ENCODE assay signal across 29 cellular contexts in genomic region chr13:79387853-79388252, GRCh38. TPM values are rescaled to one million over a fixed set of nuclear protein-coding genes. Genes with fewer than 3 reads are reported as not detected.
DNase-seq lines count a peak whose midpoint lies in the region; ATAC-seq and TF ChIP-seq lines count a peak whose summit lies in the region.
"Had no signal": no experiment of that assay in that cellular context is flagged by ENCODE, and none has a peak within 500 bp of the region (broad histone marks: within the 10 kb centered on the region; RNA-seq: fewer than 3 reads in every experiment).

No MANE protein-coding gene starts in this region.

- H3K27me3 Mint-ChIP-seq in activated CD4-positive, alpha-beta T cell treated with anti-CD3 and anti-CD28 coated beads for 36 hours = no peaks in the 10 kb centered on the region
- H3K27me3 Mint-ChIP-seq in dendritic cell treated with granulocyte-macrophage colony-stimulating factor and Interleukin-4, amounts not matched to agents 40 ng/mL and 50 ng/mL, for 4 days = no peaks in the 10 kb centered on the region
- no peaks in the 10 kb centered on the region for H3K27me3 Mint-ChIP-seq in progenitor cell of endocrine pancreas

- DNase-seq in activated CD4-positive, alpha-beta T cell treated with anti-CD3 and anti-CD28 coated beads for 36 hours = no peak
- DNase-seq in activated CD4-positive, alpha-beta T cell treated with anti-CD3 and anti-CD28 coated beads, Interleukin-2, amount 50 U/mL, for 1 hour = no peak
- DNase-seq in PC-9 (no peak), progenitor cell of endocrine pancreas (ENCODE audit: low spot score, unreplicated experiment) (no peak), SJCRH30 (no peak), osteoblast (ENCODE audit: insufficient read length, low spot score, missing footprints) (no peak)
- DNase-seq: activated naive CD4-positive, alpha-beta T cell treated with Interleukin-2 at 50 U/mL for 16 hours; activated T-cell treated with anti-CD3 and anti-CD28 coated beads, Interleukin-2, amount 50 U/mL, for 1 hour; anterior cingulate cortex; CD8-positive, alpha-beta T cell; central memory CD4-positive, alpha-beta T cell; DMS153; left colon; mesenchymal stem cell; NCI-H1105; NCI-H2029 treated with DMSO at 0.1 percent for 48 hours; NCI-H345; NCI-H82; right cardiac atrium; spleen; stimulated activated CD4-positive, alpha-beta T cell treated with anti-CD3 and anti-CD28 coated beads, Interleukin-2, amount 100 ng/mL, for 48 hours; SW 1271 had no signal

- no peaks in the 10 kb centered on the region for H3K9me2 ChIP-seq in PC-9 (ENCODE audit: insufficient read depth)

- H3K27ac ChIP-seq in PC-9 = 0 out of 2 replicates have a peak overlapping the region, but pooled peaks have one; percentile 9
- no peak overlapping the region for H3K27ac ChIP-seq in SJCRH30
- H3K27ac ChIP-seq in osteoblast (ENCODE audit: low read depth, low read length) = no peak overlapping the region
- H3K27ac ChIP-seq: 22Rv1, parathyroid adenoma, spleen had no signal

- H3K4me1 Mint-ChIP-seq in activated CD4-positive, alpha-beta T cell treated with anti-CD3 and anti-CD28 coated beads for 36 hours = peaks cover 75% of the 10 kb centered on the region
- peaks cover 42% of the 10 kb centered on the region for H3K4me1 Mint-ChIP-seq in dendritic cell treated with granulocyte-macrophage colony-stimulating factor and Interleukin-4, amounts not matched to agents 40 ng/mL and 50 ng/mL, for 4 days (ENCODE audit: low read depth)
- H3K4me1 Mint-ChIP-seq in progenitor cell of endocrine pancreas (ENCODE audit: low read depth) = peaks cover 19% of the 10 kb centered on the region

- intact Hi-C loops in activated CD4-positive, alpha-beta T cell treated with anti-CD3 and anti-CD28 coated beads for 36 hours (cut with DNase I, micrococcal nuclease) = loop anchor here in 1 of 2 experiments (2.0 kb wide), 1 partner anchor 63 kb away; no protein-coding TSS in a partner anchor
- intact Hi-C loops in PC-9 (cut with micrococcal nuclease; ENCODE audit: unreplicated experiment) = no loop called here
- intact Hi-C loops in dendritic cell treated with granulocyte-macrophage colony-stimulating factor and Interleukin-4, amounts not matched to agents 40 ng/mL and 50 ng/mL, for 4 days (cut with micrococcal nuclease) = loop anchor here (10.0 kb wide), 1 partner anchor 733 kb away; the partner anchor contains the start of gene OBI1

- no peak overlapping the region for H3K4me3 Mint-ChIP-seq in activated CD4-positive, alpha-beta T cell treated with anti-CD3 and anti-CD28 coated beads for 36 hours
- no peak overlapping the region for H3K4me3 Mint-ChIP-seq in dendritic cell treated with granulocyte-macrophage colony-stimulating factor and Interleukin-4, amounts not matched to agents 40 ng/mL and 50 ng/mL, for 4 days
- no peak overlapping the region for H3K4me3 Mint-ChIP-seq in progenitor cell of endocrine pancreas (ENCODE audit: low read depth)
- H3K4me3 Mint-ChIP-seq: CD8-positive, alpha-beta T cell; nephron; stimulated activated effector memory CD8-positive, alpha-beta T cell treated with anti-CD3 and anti-CD28 coated beads, Interleukin-12 subunit alpha, Interleukin-12 subunit beta, amount 100 ng/mL, for 72 hours had no signal

- POLR2A ChIA-PET in activated CD4-positive, alpha-beta T cell treated with anti-CD3 and anti-CD28 coated beads for 36 hours (lab: Charles Lee) = no interaction called here
- POLR2A ChIA-PET in PC-9 (lab: Charles Lee; ENCODE audit: unreplicated experiment) = interaction anchor here (0.7 kb wide), 1 partner anchor 10 kb away, joined by 4 read pairs; no protein-coding TSS in a partner anchor

- peaks cover 11% of the 10 kb centered on the region for H3K36me3 Mint-ChIP-seq in activated CD4-positive, alpha-beta T cell treated with anti-CD3 and anti-CD28 coated beads for 36 hours (ENCODE audit: low read depth)
- H3K36me3 Mint-ChIP-seq in dendritic cell treated with granulocyte-macrophage colony-stimulating factor and Interleukin-4, amounts not matched to agents 40 ng/mL and 50 ng/mL, for 4 days (ENCODE audit: low read depth) = peaks cover 7% of the 10 kb centered on the region
- peaks cover 10% of the 10 kb centered on the region for H3K36me3 Mint-ChIP-seq in progenitor cell of endocrine pancreas (ENCODE audit: insufficient read depth)

- no peaks in the 10 kb centered on the region for H3K9me3 Mint-ChIP-seq in activated CD4-positive, alpha-beta T cell treated with anti-CD3 and anti-CD28 coated beads for 36 hours (ENCODE audit: low read depth)
- no peaks in the 10 kb centered on the region for H3K9me3 Mint-ChIP-seq in dendritic cell treated with granulocyte-macrophage colony-stimulating factor and Interleukin-4, amounts not matched to agents 40 ng/mL and 50 ng/mL, for 4 days
- peaks cover 7% of the 10 kb centered on the region for H3K9me3 Mint-ChIP-seq in progenitor cell of endocrine pancreas (ENCODE audit: low read depth)
- H3K9me3 Mint-ChIP-seq: CD8-positive, alpha-beta T cell; stimulated activated effector memory CD8-positive, alpha-beta T cell treated with anti-CD3 and anti-CD28 coated beads, Interleukin-12 subunit alpha, Interleukin-12 subunit beta, amount 100 ng/mL, for 72 hours had no signal

- H3K36me3 ChIP-seq in PC-9 (ENCODE audit: low read depth) (peaks cover 40% of the 10 kb centered on the region), SJCRH30 (peaks cover 43% of the 10 kb centered on the region), osteoblast (ENCODE audit: insufficient read depth, low read length) (no peaks in the 10 kb centered on the region)

- H3K4me3 ChIP-seq in PC-9 (no peak overlapping the region), SJCRH30 (no peak overlapping the region), osteoblast (ENCODE audit: insufficient read depth, low read length) (no peak overlapping the region)
- H3K4me3 ChIP-seq: spleen had no signal

- CTCF ChIA-PET in activated CD4-positive, alpha-beta T cell treated with anti-CD3 and anti-CD28 coated beads for 36 hours (lab: Charles Lee) = interaction anchor here (0.7 to 1.5 kb wide), 3 partner anchors 10 to 335 kb away, joined by 3 to 4 read pairs (median 3); no protein-coding TSS in a partner anchor
- CTCF ChIA-PET in PC-9 (lab: Charles Lee) = no interaction called here

- H3K27me3 ChIP-seq in PC-9 (ENCODE audit: insufficient read depth, low read depth) (no peaks in the 10 kb centered on the region), SJCRH30 (no peaks in the 10 kb centered on the region), osteoblast (ENCODE audit: insufficient read depth, low read length) (no peaks in the 10 kb centered on the region)
- H3K27me3 ChIP-seq: spleen had no signal

- H2AFZ ChIP-seq in PC-9 (no peak overlapping the region), osteoblast (ENCODE audit: low read length) (no peak overlapping the region)
- H2AFZ ChIP-seq: parathyroid adenoma had no signal

- 0 out of 2 replicates have a peak, but pooled peaks cover 10% of the 10 kb centered on the region for H3K9me3 ChIP-seq in PC-9 (ENCODE audit: insufficient read depth, low read depth)
- H3K9me3 ChIP-seq in SJCRH30 (replicated peaks) = 0 out of 2 replicates have a peak, but pooled peaks cover 6% of the 10 kb centered on the region
- no peaks in the 10 kb centered on the region for H3K9me3 ChIP-seq in osteoblast (ENCODE audit: low read depth, low read length)
- H3K9me3 ChIP-seq: spleen had no signal

- no peak for ATAC-seq in activated CD4-positive, alpha-beta T cell treated with anti-CD3 and anti-CD28 coated beads for 36 hours
- no peak for ATAC-seq in GM21786 (IDR thresholded peaks at IDR 0.05; ENCODE audit: unreplicated experiment)
- ATAC-seq: CD8-positive, alpha-beta T cell; left colon; right cardiac atrium; Right ventricle myocardium inferior; stimulated activated effector memory CD8-positive, alpha-beta T cell treated with anti-CD3 and anti-CD28 coated beads, Interleukin-12 subunit alpha, Interleukin-12 subunit beta, amount 100 ng/mL, for 72 hours had no signal

- H3F3A ChIP-seq in PC-9 (ENCODE audit: insufficient read depth, low read depth) = peaks cover 21% of the 10 kb centered on the region

- H3K4me1 ChIP-seq in PC-9 (replicated peaks; ENCODE audit: insufficient read depth) = peaks cover 33% of the 10 kb centered on the region
- 0 out of 2 replicates have a peak, but pooled peaks cover under 1% of the 10 kb centered on the region for H3K4me1 ChIP-seq in SJCRH30
- H3K4me1 ChIP-seq in osteoblast (ENCODE audit: insufficient read depth, low read length) = peaks cover 12% of the 10 kb centered on the region

- H3K27ac Mint-ChIP-seq in activated CD4-positive, alpha-beta T cell treated with anti-CD3 and anti-CD28 coated beads for 36 hours = peak overlapping the region; percentile 30
- H3K27ac Mint-ChIP-seq in dendritic cell treated with granulocyte-macrophage colony-stimulating factor and Interleukin-4, amounts not matched to agents 40 ng/mL and 50 ng/mL, for 4 days = peak overlapping the region; percentile 86
- H3K27ac Mint-ChIP-seq in progenitor cell of endocrine pancreas = peak overlapping the region; percentile 7
- H3K27ac Mint-ChIP-seq: stimulated activated effector memory CD8-positive, alpha-beta T cell treated with anti-CD3 and anti-CD28 coated beads, Interleukin-12 subunit alpha, Interleukin-12 subunit beta, amount 100 ng/mL, for 72 hours had no signal

- TF ChIP-seq CTCF in PC-9 (conservative IDR thresholded peaks at IDR 0.05) (no peak), progenitor cell of endocrine pancreas (IDR thresholded peaks at IDR 0.05; ENCODE audit: unreplicated experiment) (no peak), osteoblast (IDR thresholded peaks at IDR 0.05; ENCODE audit: extremely low read depth, low read depth, low read length) (no peak)

- no TSS peak for BruUV-seq in PC-9 (replicated peaks; lab: Mats Ljungman, UMichigan)

- H3K79me2 ChIP-seq in PC-9 (ENCODE audit: low read depth) = peaks cover 91% of the 10 kb centered on the region
- H3K79me2 ChIP-seq in osteoblast (ENCODE audit: insufficient read depth, low read length) = peaks cover 89% of the 10 kb centered on the region

- peaks cover 31% of the 10 kb centered on the region for H4K20me1 ChIP-seq in PC-9 (ENCODE audit: insufficient read depth)
- peaks cover 39% of the 10 kb centered on the region for H4K20me1 ChIP-seq in osteoblast (ENCODE audit: insufficient read depth, low read length)

- no peak overlapping the region for H3K4me2 ChIP-seq in PC-9
- H3K4me2 ChIP-seq in osteoblast (ENCODE audit: insufficient read depth, low read length) = no peak overlapping the region

RNA-seq across cellular contexts. Expression of gene RBM26, which starts 18.2 kb away (rescaled TPM):
- 10 to 100 TPM; 61.3 to 79.6 TPM for total RNA-seq in activated CD4-positive, alpha-beta T cell treated with anti-CD3 and anti-CD28 coated beads for 36 hours
- total RNA-seq in PC-9 (2021) (35.2 and 40.4 TPM in 2 replicates), progenitor cell of endocrine pancreas (78.6 and 81.2 TPM in 2 replicates), osteoblast (32.7 and 35.5 TPM in 2 replicates)
- total RNA-seq in SJCRH30 (2014; rRNA removed; shearing (Covaris generic)) = 79.8 and 98.3 TPM in 2 replicates

Comparison
In these comparisons a context has a peak if more than half of its experiments do, and no peak if none do; other contexts are left out.
1. H3K27ac Mint-ChIP-seq: peak in every context shown above with its lines; median percentile 86 in dendritic cell treated with granulocyte-macrophage colony-stimulating factor and Interleukin-4, amounts not matched to agents 40 ng/mL and 50 ng/mL, for 4 days; 30 in activated CD4-positive, alpha-beta T cell treated with anti-CD3 and anti-CD28 coated beads for 36 hours; 7 in progenitor cell of endocrine pancreas.